8 cellular contexts compared by ENCODE assay signal in the genomic region with DNA sequence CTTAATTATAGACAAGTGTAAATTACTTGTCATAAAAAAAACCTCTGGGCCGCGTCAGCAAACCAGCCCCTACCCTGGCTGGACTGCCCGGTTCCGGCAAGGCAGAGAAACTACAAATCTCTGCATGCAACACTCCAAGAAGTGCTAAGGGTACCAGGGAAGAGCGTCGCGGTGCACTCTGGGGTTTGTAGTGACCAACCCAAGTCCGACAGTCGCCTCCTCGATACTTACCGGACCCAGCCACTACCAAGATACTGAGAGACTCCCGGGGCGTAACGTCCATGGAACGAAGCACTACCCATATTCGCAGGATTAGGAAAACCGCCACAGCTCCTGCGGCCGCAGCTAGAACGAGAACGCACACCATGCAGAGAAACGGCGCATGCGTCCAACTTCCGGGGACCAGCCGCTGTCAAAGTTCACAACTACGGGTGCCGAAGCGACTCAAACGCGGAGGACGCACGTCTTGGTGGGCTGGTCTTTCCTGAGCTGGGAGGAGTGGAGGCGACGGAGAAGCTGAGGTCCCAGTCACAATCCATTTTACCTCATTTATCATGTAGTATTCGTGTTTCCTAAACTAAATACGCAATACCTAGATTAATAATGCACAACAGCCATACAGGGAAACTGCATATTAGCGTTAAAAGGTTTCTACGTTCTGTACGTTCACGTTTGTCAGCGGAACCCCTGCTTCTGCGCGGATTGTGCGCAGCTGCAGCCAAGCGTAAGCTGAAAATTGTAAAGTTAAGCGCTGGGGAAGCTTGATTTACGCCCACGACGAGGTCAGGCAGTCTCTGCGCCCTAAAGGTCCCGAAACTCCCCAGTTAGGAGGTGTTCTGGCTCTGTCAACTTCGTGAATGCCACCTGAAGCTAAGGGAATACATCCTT. TPM values are rescaled to one million over a fixed set of nuclear protein-coding genes. Genes with fewer than 3 reads are reported as not detected.
DNase-seq lines count a peak whose midpoint lies in the region; ATAC-seq and TF ChIP-seq lines count a peak whose summit lies in the region.

A gene with protein sequence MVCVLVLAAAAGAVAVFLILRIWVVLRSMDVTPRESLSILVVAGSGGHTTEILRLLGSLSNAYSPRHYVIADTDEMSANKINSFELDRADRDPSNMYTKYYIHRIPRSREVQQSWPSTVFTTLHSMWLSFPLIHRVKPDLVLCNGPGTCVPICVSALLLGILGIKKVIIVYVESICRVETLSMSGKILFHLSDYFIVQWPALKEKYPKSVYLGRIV (minus strand): TSS at position 420 of the 888 bp plus-strand sequence. CDS start 53 bp downstream, at position 367.

- peak within 1 kb of the TSS; percentile 99 for H2AFZ ChIP-seq in mammary epithelial cell (ENCODE audit: low read depth, low read length)

- H3K4me1 ChIP-seq in mammary epithelial cell (ENCODE audit: insufficient read depth, low read length), result peaks cover 6% of the 10 kb centered on the region

- POLR2A ChIA-PET in AG04449 (lab: Yijun Ruan, JAX), result interaction anchor here (0.6 to 1.6 kb wide), 5 partner anchors 14 to 162 kb away, joined by 3 to 10 read pairs (median 3); partner anchors contain the start of genes RWDD3 and TLCD4

- intact Hi-C loops in mammary epithelial cell (cut with micrococcal nuclease), result loop anchor here (2.0 kb wide), 1 partner anchor 162 kb away; the partner anchor contains the start of gene RWDD3

- dilution Hi-C loops in mammary epithelial cell (cut with HindIII; ENCODE audit: low sequenced_read_pairs), result loop anchor here (25.0 kb wide), 1 partner anchor 165 kb away; the partner anchor contains the start of gene RWDD3

- WGBS in mammary epithelial cell (ENCODE audit: low coverage, missing lambda C conversion rate), result 2% methylated on average over 40 of the region's 53 CpGs

- no peaks in the 10 kb centered on the region for H4K20me1 ChIP-seq in mammary epithelial cell (ENCODE audit: insufficient read depth, low read length)

- ATAC-seq in GM18907 (IDR thresholded peaks at IDR 0.05; ENCODE audit: unreplicated experiment) (peak; percentile 99), HG03139 (IDR thresholded peaks at IDR 0.05; ENCODE audit: unreplicated experiment) (peak; percentile 94)

- peak within 1 kb of the TSS; percentile 96 for H3K4me2 ChIP-seq in mammary epithelial cell (ENCODE audit: insufficient read depth, low read depth, low read length)

- DNase-seq in AG04449 (ENCODE audit: low read depth, low spot score) (peak; percentile 80), NCI-H2196 treated with DMSO at 0.1 percent for 48 hours (lab: John Stamatoyannopoulos, UW; ENCODE audit: unreplicated experiment) (peak; percentile 86), WERI-Rb-1 (peak; percentile 94), mammary epithelial cell (peak; percentile 94), iPS-NIHi11 (ENCODE audit: low spot score) (peak; percentile 91)

- H3K9me3 ChIP-seq in WERI-Rb-1 (ENCODE audit: severe bottlenecking), result no peaks in the 10 kb centered on the region
- no peaks in the 10 kb centered on the region for H3K9me3 ChIP-seq in mammary epithelial cell (replicated peaks; ENCODE audit: insufficient read depth, low read length)

- no peaks in the 10 kb centered on the region for H3K27me3 ChIP-seq in WERI-Rb-1 (ENCODE audit: insufficient read depth, low read depth, severe bottlenecking)
- H3K27me3 ChIP-seq in mammary epithelial cell (ENCODE audit: insufficient read depth, low read length), result no peaks in the 10 kb centered on the region

- H3K36me3 ChIP-seq in WERI-Rb-1 (peaks cover 2% of the 10 kb centered on the region), mammary epithelial cell (ENCODE audit: insufficient read depth, low read length) (no peaks in the 10 kb centered on the region)

- peak within 1 kb of the TSS; percentile 82 for H3K9ac ChIP-seq in mammary epithelial cell (ENCODE audit: insufficient read depth, low read length)

- in situ Hi-C loops in mammary epithelial cell (cut with MboI; ENCODE audit: low sequenced_read_pairs in 2 of 2), result no loop called here

- no TSS peak for BruUV-seq in mammary epithelial cell (replicated peaks; lab: Mats Ljungman, UMichigan)

- no peaks in the 10 kb centered on the region for H3K79me2 ChIP-seq in mammary epithelial cell (ENCODE audit: insufficient read depth, low read length)

- CTCF ChIA-PET in AG04449 (lab: Yijun Ruan, JAX), result interaction anchor here (0.8 to 2.2 kb wide), 5 partner anchors 12 to 219 kb away, joined by 4 to 12 read pairs (median 8); partner anchors contain the start of gene RWDD3
- CTCF ChIA-PET in mammary epithelial cell (lab: Charles Lee; ENCODE audit: low non-redundant PET), result interaction anchor here (0.6 to 0.8 kb wide), 4 partner anchors 30 to 161 kb away, joined by 4 to 8 read pairs (median 5); partner anchors contain the start of gene RWDD3

- no peak for TF ChIP-seq CTCF in AG04449 (IDR thresholded peaks at IDR 0.05; ENCODE audit: insufficient read depth, low read length, missing control alignments)
- TF ChIP-seq CTCF in WERI-Rb-1 (IDR thresholded peaks at IDR 0.05; ENCODE audit: low read depth, low read length), result no peak
- no peak for TF ChIP-seq CTCF in mammary epithelial cell (conservative IDR thresholded peaks at IDR 0.05 in 1 of 2, IDR thresholded peaks at IDR 0.05 in 1 of 2; ENCODE audit: extremely low read depth in 1 of 2, insufficient read depth in 1 of 2, low read depth in 1 of 2, low read length in 2 of 2)

- H3K4me3 ChIP-seq in AG04449 (ENCODE audit: low read depth, low read length) (peak within 1 kb of the TSS; percentile 96), WERI-Rb-1 (ENCODE audit: low read depth, low read length) (peak within 1 kb of the TSS; percentile 93), mammary epithelial cell (replicated peaks in 1 of 3; ENCODE audit: insufficient read depth in 1 of 3, low read depth in 2 of 3, low read length in 3 of 3) (peak within 1 kb of the TSS; percentile 66 to 81 (median 71)), skin epidermis (peak within 1 kb of the TSS; percentile 48 to 63 (median 56))

- H3K27ac ChIP-seq in WERI-Rb-1 (peak within 1 kb of the TSS; percentile 95), mammary epithelial cell (ENCODE audit: insufficient read depth, low read depth, low read length) (peak within 1 kb of the TSS; percentile 82), skin epidermis (peak within 1 kb of the TSS in 20 of 21 experiments; percentile 82 to 96 (median 93))

RNA-seq across cellular contexts. Expression of the gene that starts here (rescaled TPM):
- total RNA-seq in mammary epithelial cell, result 1 to 10 TPM; 1.2 to 6.5 TPM
- polyA plus RNA-seq in mammary epithelial cell, result 2.0 TPM
- polyA minus RNA-seq in mammary epithelial cell, result 0.31 TPM

Comparison
In these comparisons a context has a peak if more than half of its experiments do, and no peak if none do; other contexts are left out.
1. Peak in every context shown above with its lines: DNase-seq, ATAC-seq, H3K4me3 ChIP-seq and H3K27ac ChIP-seq.